In genomic region chr1:222557148-222557547, GRCh38 we compare ENCODE assay signal across 18 cellular contexts. TPM values are rescaled to one million over a fixed set of nuclear protein-coding genes. Genes with fewer than 3 reads are reported as not detected.
"Had no signal": no experiment of that assay in that cellular context is flagged by ENCODE, and none has a peak within 500 bp of the region (broad histone marks: within the 10 kb centered on the region; RNA-seq: fewer than 3 reads in every experiment).

No MANE protein-coding gene starts in this region.

- H3K4me1 ChIP-seq: esophagus squamous epithelium, lower lobe of right lung, tibial artery had no signal

- H3K9me3 ChIP-seq: esophagus squamous epithelium, lower lobe of right lung, tibial artery had no signal

- H3K79me2 ChIP-seq: hepatocyte had no signal

- H3K9me3 Mint-ChIP-seq: activated B cell treated with CpG ODN at 0.5 μM for 24 hours; activated CD4-positive, alpha-beta T cell treated with anti-CD3 and anti-CD28 coated beads, Interleukin-2, amount 10 ng/mL, durations not matched to agents 24 days and 14 days; activated naive CD4-positive, alpha-beta T cell treated with anti-CD3 and anti-CD28 coated beads, Interleukin-2, amount 10 ng/mL, durations not matched to agents 7 days and 5 days; activated T-helper 2 cell treated with anti-CD3 and anti-CD28 coated beads, Interferon-gamma antibody, Interleukin-2, Interleukin-4, amounts not matched to agents 10 μg/mL and 5 μg/mL and 100 μg/mL, durations not matched to agents 14 hours and 24 hours and 36 hours; brain; naive thymus-derived CD4-positive, alpha-beta T cell had no signal

- FAIRE-seq: endometrium had no signal

- DNase-seq: activated B cell treated with CpG ODN at 0.5 μM for 24 hours; activated CD4-positive, alpha-beta T cell treated with anti-CD3 and anti-CD28 coated beads, Interleukin-2, amount 10 ng/mL, durations not matched to agents 24 days and 14 days; activated naive CD4-positive, alpha-beta T cell treated with anti-CD3 and anti-CD28 coated beads, Interleukin-2, amount 10 ng/mL, durations not matched to agents 7 days and 5 days; cerebellar nuclear complex; dorsolateral prefrontal cortex; esophagus squamous epithelium; kidney glomerular epithelial cell; lower lobe of right lung; naive thymus-derived CD4-positive, alpha-beta T cell; retina; stimulated activated CD4-positive, alpha-beta T cell treated with anti-CD3 and anti-CD28 coated beads, Interleukin-4, amount 100 ng/mL, for 4 hours; tibial artery had no signal

- H2AFZ ChIP-seq: hepatocyte had no signal

- H3K4me2 ChIP-seq: hepatocyte had no signal

- ATAC-seq: lower lobe of right lung; naive thymus-derived CD4-positive, alpha-beta T cell had no signal

- H3K4me1 Mint-ChIP-seq: activated CD4-positive, alpha-beta T cell treated with anti-CD3 and anti-CD28 coated beads, Interleukin-2, amount 10 ng/mL, durations not matched to agents 24 days and 14 days; activated naive CD4-positive, alpha-beta T cell treated with anti-CD3 and anti-CD28 coated beads, Interleukin-2, amount 10 ng/mL, durations not matched to agents 7 days and 5 days; brain; naive thymus-derived CD4-positive, alpha-beta T cell had no signal

- H3K4me3 ChIP-seq: dorsolateral prefrontal cortex, esophagus squamous epithelium, hepatocyte, lower lobe of right lung, SK-N-MC, skin epidermis, tibial artery had no signal

- H3K27me3 ChIP-seq: dorsolateral prefrontal cortex, esophagus squamous epithelium, hepatocyte, tibial artery had no signal

- H3K4me3 Mint-ChIP-seq: activated B cell treated with CpG ODN at 0.5 μM for 24 hours; activated CD4-positive, alpha-beta T cell treated with anti-CD3 and anti-CD28 coated beads, Interleukin-2, amount 10 ng/mL, durations not matched to agents 24 days and 14 days; activated naive CD4-positive, alpha-beta T cell treated with anti-CD3 and anti-CD28 coated beads, Interleukin-2, amount 10 ng/mL, durations not matched to agents 7 days and 5 days; brain; naive thymus-derived CD4-positive, alpha-beta T cell had no signal

- H3K27me3 Mint-ChIP-seq: activated B cell treated with CpG ODN at 0.5 μM for 24 hours; activated CD4-positive, alpha-beta T cell treated with anti-CD3 and anti-CD28 coated beads, Interleukin-2, amount 10 ng/mL, durations not matched to agents 24 days and 14 days; activated naive CD4-positive, alpha-beta T cell treated with anti-CD3 and anti-CD28 coated beads, Interleukin-2, amount 10 ng/mL, durations not matched to agents 7 days and 5 days; brain; naive thymus-derived CD4-positive, alpha-beta T cell had no signal

- H3K27ac ChIP-seq: dorsolateral prefrontal cortex, esophagus squamous epithelium, hepatocyte, lower lobe of right lung, SK-N-MC, skin epidermis, tibial artery had no signal

- H3K27ac Mint-ChIP-seq: activated B cell treated with CpG ODN at 0.5 μM for 24 hours; activated CD4-positive, alpha-beta T cell treated with anti-CD3 and anti-CD28 coated beads, Interleukin-2, amount 10 ng/mL, durations not matched to agents 24 days and 14 days; activated naive CD4-positive, alpha-beta T cell treated with anti-CD3 and anti-CD28 coated beads, Interleukin-2, amount 10 ng/mL, durations not matched to agents 7 days and 5 days; activated T-helper 2 cell treated with anti-CD3 and anti-CD28 coated beads, Interferon-gamma antibody, Interleukin-2, Interleukin-4, amounts not matched to agents 10 μg/mL and 5 μg/mL and 100 μg/mL, durations not matched to agents 14 hours and 24 hours and 36 hours; brain had no signal

RNA-seq across cellular contexts. Expression of gene HHIPL2, which starts 9.2 kb away (rescaled TPM):
- total RNA-seq: esophagus squamous epithelium had no signal
- polyA plus RNA-seq: naive thymus-derived CD4-positive, alpha-beta T cell had no signal
